31 cellular contexts compared by ENCODE assay signal in genomic region chr2:121917143-121917542, GRCh38.
"Had no signal": no experiment of that assay in that cellular context is flagged by ENCODE, and none has a peak within 500 bp of the region (broad histone marks: within the 10 kb centered on the region; RNA-seq: fewer than 3 reads in every experiment).

No MANE protein-coding gene starts in this region.

- H3K4me3 Mint-ChIP-seq: activated CD4-positive, alpha-beta memory T cell treated with anti-CD3 and anti-CD28 coated beads, Interleukin-2, amount 10 ng/mL, durations not matched to agents 7 days and 5 days; activated CD4-positive, alpha-beta T cell treated with anti-CD3 and anti-CD28 coated beads, Interleukin-2, amount 10 ng/mL, durations not matched to agents 7 days and 5 days; activated naive CD4-positive, alpha-beta T cell treated with anti-CD3 and anti-CD28 coated beads, Interleukin-2, amount 10 ng/mL, durations not matched to agents 7 days and 5 days; activated naive CD8-positive, alpha-beta T cell treated with anti-CD3 and anti-CD28 coated beads, Interleukin-2, amount 10 ng/mL, durations not matched to agents 7 days and 5 days; activated T-cell treated with anti-CD3 and anti-CD28 coated beads, Interleukin-2, amount 50 U/mL, for 24 hours; activated T-cell treated with anti-CD3 and anti-CD28 coated beads, Interleukin-2, amount 50 U/mL, for 72 hours; brain; T-helper 17 cell; WTC11 had no signal

- H3K27ac Mint-ChIP-seq: activated CD4-positive, alpha-beta memory T cell treated with anti-CD3 and anti-CD28 coated beads, Interleukin-2, amount 10 ng/mL, durations not matched to agents 7 days and 5 days; activated CD4-positive, alpha-beta T cell treated with anti-CD3 and anti-CD28 coated beads, Interleukin-2, amount 10 ng/mL, durations not matched to agents 7 days and 5 days; activated naive CD4-positive, alpha-beta T cell treated with anti-CD3 and anti-CD28 coated beads, Interleukin-2, amount 10 ng/mL, durations not matched to agents 7 days and 5 days; activated naive CD4-positive, alpha-beta T cell treated with anti-CD3 and anti-CD28 coated beads, Interleukin-2, amount 50 U/mL, for 72 hours; activated naive CD8-positive, alpha-beta T cell treated with anti-CD3 and anti-CD28 coated beads, Interleukin-2, amount 10 ng/mL, durations not matched to agents 7 days and 5 days; activated T-cell treated with anti-CD3 and anti-CD28 coated beads, Interleukin-2, amount 50 U/mL, for 24 hours; activated T-cell treated with anti-CD3 and anti-CD28 coated beads, Interleukin-2, amount 50 U/mL, for 72 hours; brain; T-helper 17 cell; WTC11 had no signal

- H3K4me3 ChIP-seq: ascending aorta, breast epithelium, cardiac muscle cell, colonic mucosa, esophagus squamous epithelium, gastroesophageal sphincter had no signal

- H3K9me3 ChIP-seq: ascending aorta, breast epithelium, colonic mucosa, esophagus squamous epithelium, gastroesophageal sphincter had no signal

- H3K36me3 ChIP-seq: ascending aorta, breast epithelium, cardiac muscle cell, colonic mucosa, esophagus squamous epithelium, gastroesophageal sphincter had no signal

- FAIRE-seq: endometrium, endothelial cell of umbilical vein had no signal

- H3K4me1 ChIP-seq: ascending aorta, breast epithelium, colonic mucosa, esophagus squamous epithelium, gastroesophageal sphincter had no signal

- H3K9me3 Mint-ChIP-seq: activated CD4-positive, alpha-beta memory T cell treated with anti-CD3 and anti-CD28 coated beads, Interleukin-2, amount 10 ng/mL, durations not matched to agents 7 days and 5 days; activated CD4-positive, alpha-beta T cell treated with anti-CD3 and anti-CD28 coated beads, Interleukin-2, amount 10 ng/mL, durations not matched to agents 7 days and 5 days; activated naive CD4-positive, alpha-beta T cell treated with anti-CD3 and anti-CD28 coated beads, Interleukin-2, amount 10 ng/mL, durations not matched to agents 7 days and 5 days; activated naive CD4-positive, alpha-beta T cell treated with anti-CD3 and anti-CD28 coated beads, Interleukin-2, amount 50 U/mL, for 72 hours; activated T-cell treated with anti-CD3 and anti-CD28 coated beads, Interleukin-2, amount 50 U/mL, for 24 hours; activated T-cell treated with anti-CD3 and anti-CD28 coated beads, Interleukin-2, amount 50 U/mL, for 72 hours had no signal

- H3K27me3 ChIP-seq: ascending aorta, breast epithelium, cardiac muscle cell, colonic mucosa, esophagus squamous epithelium, gastroesophageal sphincter had no signal

- H3K36me3 Mint-ChIP-seq: activated naive CD4-positive, alpha-beta T cell treated with anti-CD3 and anti-CD28 coated beads, Interleukin-2, amount 10 ng/mL, durations not matched to agents 7 days and 5 days; activated naive CD4-positive, alpha-beta T cell treated with anti-CD3 and anti-CD28 coated beads, Interleukin-2, amount 50 U/mL, for 72 hours; activated naive CD8-positive, alpha-beta T cell treated with anti-CD3 and anti-CD28 coated beads, Interleukin-2, amount 10 ng/mL, durations not matched to agents 7 days and 5 days; brain; WTC11 had no signal

- DNase-seq: activated CD4-positive, alpha-beta memory T cell treated with anti-CD3 and anti-CD28 coated beads, Interleukin-2, amount 10 ng/mL, durations not matched to agents 7 days and 5 days; activated CD4-positive, alpha-beta T cell treated with anti-CD3 and anti-CD28 coated beads for 1 hour; activated CD4-positive, alpha-beta T cell treated with anti-CD3 and anti-CD28 coated beads for 4 hours; activated CD4-positive, alpha-beta T cell treated with anti-CD3 and anti-CD28 coated beads, Interleukin-2, amount 10 ng/mL, durations not matched to agents 7 days and 5 days; activated CD4-positive, alpha-beta T cell treated with anti-CD3 and anti-CD28 coated beads, Interleukin-2, amount 50 U/mL, for 4 hours; activated CD8-positive, alpha-beta memory T cell treated with anti-CD3 and anti-CD28 coated beads, Interleukin-2, amount 50 U/mL, for 48 hours; activated gamma-delta T cell; activated naive CD4-positive, alpha-beta T cell; activated naive CD4-positive, alpha-beta T cell treated with anti-CD3 and anti-CD28 coated beads, Interleukin-2, amount 10 ng/mL, durations not matched to agents 7 days and 5 days; activated naive CD8-positive, alpha-beta T cell treated with anti-CD3 and anti-CD28 coated beads, Interleukin-2, amount 10 ng/mL, durations not matched to agents 7 days and 5 days; activated T-cell treated with anti-CD3 and anti-CD28 coated beads for 4 hours; activated T-cell treated with anti-CD3 and anti-CD28 coated beads, Interleukin-2, amount 50 U/mL, for 24 hours; activated T-cell treated with anti-CD3 and anti-CD28 coated beads, Interleukin-2, amount 50 U/mL, for 72 hours; central memory CD4-positive, alpha-beta T cell; cerebellar nuclear complex; colonic mucosa; effector CD8-positive, alpha-beta T cell; esophagus squamous epithelium; foreskin melanocyte; T-helper 1 cell; T-helper 17 cell had no signal

- ATAC-seq: activated naive CD4-positive, alpha-beta T cell treated with anti-CD3 and anti-CD28 coated beads, Interleukin-2, amount 50 U/mL, for 72 hours; activated T-cell treated with anti-CD3 and anti-CD28 coated beads, Interleukin-2, amount 50 U/mL, for 72 hours; gastroesophageal sphincter; T-helper 17 cell; WTC11 had no signal

- H3K27ac ChIP-seq: ascending aorta, breast epithelium, cardiac muscle cell, colonic mucosa, epithelial cell of prostate, esophagus squamous epithelium, gastroesophageal sphincter had no signal

- H3K4me1 Mint-ChIP-seq: activated CD4-positive, alpha-beta memory T cell treated with anti-CD3 and anti-CD28 coated beads, Interleukin-2, amount 10 ng/mL, durations not matched to agents 7 days and 5 days; activated CD4-positive, alpha-beta T cell treated with anti-CD3 and anti-CD28 coated beads, Interleukin-2, amount 10 ng/mL, durations not matched to agents 7 days and 5 days; activated naive CD4-positive, alpha-beta T cell treated with anti-CD3 and anti-CD28 coated beads, Interleukin-2, amount 10 ng/mL, durations not matched to agents 7 days and 5 days; activated naive CD8-positive, alpha-beta T cell treated with anti-CD3 and anti-CD28 coated beads, Interleukin-2, amount 10 ng/mL, durations not matched to agents 7 days and 5 days; brain; WTC11 had no signal
